In genomic region chr20:61950631-61951010, GRCh38 we compare ENCODE assay signal across 21 cellular contexts.
"Had no signal": no experiment of that assay in that cellular context is flagged by ENCODE, and none has a peak within 500 bp of the region (broad histone marks: within the 10 kb centered on the region; RNA-seq: fewer than 3 reads in every experiment).

No MANE protein-coding gene starts in this region.

- DNase-seq: activated CD4-positive, alpha-beta T cell treated with anti-CD3 and anti-CD28 coated beads, Interleukin-2, amount 10 ng/mL, durations not matched to agents 24 days and 14 days; activated CD8-positive, alpha-beta memory T cell treated with anti-CD3 and anti-CD28 coated beads, Interleukin-2, amount 50 U/mL, for 4 hours; activated naive CD4-positive, alpha-beta T cell treated with anti-CD3 and anti-CD28 coated beads for 36 hours; activated naive CD8-positive, alpha-beta T cell treated with anti-CD3 and anti-CD28 coated beads, Interleukin-2, amount 10 ng/mL, durations not matched to agents 7 days and 5 days; activated T-cell treated with anti-CD3 and anti-CD28 coated beads, Interleukin-2, amount 50 U/mL, for 48 hours; amniotic stem cell; colonic mucosa; esophagus squamous epithelium; islet precursor cell; stimulated activated CD4-positive, alpha-beta T cell treated with anti-CD3 and anti-CD28 coated beads, Interleukin-12 subunit alpha, Interleukin-12 subunit beta, amount 100 ng/mL, for 4 hours; stimulated activated CD4-positive, alpha-beta T cell treated with anti-CD3 and anti-CD28 coated beads, Interleukin-4, amount 100 ng/mL, for 4 hours had no signal

- H3K27ac ChIP-seq: breast epithelium, colonic mucosa, dorsolateral prefrontal cortex, esophagus squamous epithelium, gastrocnemius medialis, prostate gland, tibial artery had no signal

- ATAC-seq: activated CD4-positive, CD25-positive, alpha-beta regulatory T cell treated with anti-CD3 and anti-CD28 coated beads, Interleukin-2, amount 50 U/mL, for 24 hours; gastrocnemius medialis; naive thymus-derived CD4-positive, alpha-beta T cell had no signal

- H3K9me3 Mint-ChIP-seq: activated CD4-positive, alpha-beta T cell treated with anti-CD3 and anti-CD28 coated beads, Interleukin-2, amount 10 ng/mL, durations not matched to agents 24 days and 14 days; activated naive CD4-positive, alpha-beta T cell treated with anti-CD3 and anti-CD28 coated beads for 36 hours; neural crest cell; stimulated activated naive CD8-positive, alpha-beta T cell treated with anti-CD3 and anti-CD28 coated beads, Interleukin-15, Interleukin-2, amounts not matched to agents 100 ng/mL and 50 ng/mL, for 24 hours had no signal

- H3K4me1 Mint-ChIP-seq: activated CD4-positive, alpha-beta T cell treated with anti-CD3 and anti-CD28 coated beads, Interleukin-2, amount 10 ng/mL, durations not matched to agents 24 days and 14 days; activated naive CD8-positive, alpha-beta T cell treated with anti-CD3 and anti-CD28 coated beads, Interleukin-2, amount 10 ng/mL, durations not matched to agents 7 days and 5 days had no signal

- H3K9me3 ChIP-seq: breast epithelium, colonic mucosa, esophagus squamous epithelium, gastrocnemius medialis, prostate gland, tibial artery had no signal

- H3K4me3 Mint-ChIP-seq: activated CD4-positive, alpha-beta T cell treated with anti-CD3 and anti-CD28 coated beads, Interleukin-2, amount 10 ng/mL, durations not matched to agents 24 days and 14 days; activated naive CD4-positive, alpha-beta T cell treated with anti-CD3 and anti-CD28 coated beads for 36 hours; activated naive CD8-positive, alpha-beta T cell treated with anti-CD3 and anti-CD28 coated beads, Interleukin-2, amount 10 ng/mL, durations not matched to agents 7 days and 5 days; naive thymus-derived CD4-positive, alpha-beta T cell; neural crest cell; stimulated activated naive CD8-positive, alpha-beta T cell treated with anti-CD3 and anti-CD28 coated beads, Interleukin-15, Interleukin-2, amounts not matched to agents 100 ng/mL and 50 ng/mL, for 24 hours had no signal

- H3K36me3 ChIP-seq: breast epithelium, colonic mucosa, esophagus squamous epithelium, gastrocnemius medialis, prostate gland, tibial artery had no signal

- H3K27ac Mint-ChIP-seq: activated CD4-positive, alpha-beta T cell treated with anti-CD3 and anti-CD28 coated beads, Interleukin-2, amount 10 ng/mL, durations not matched to agents 24 days and 14 days; activated naive CD4-positive, alpha-beta T cell treated with anti-CD3 and anti-CD28 coated beads for 36 hours; activated naive CD8-positive, alpha-beta T cell treated with anti-CD3 and anti-CD28 coated beads, Interleukin-2, amount 10 ng/mL, durations not matched to agents 7 days and 5 days; naive thymus-derived CD4-positive, alpha-beta T cell; stimulated activated naive CD8-positive, alpha-beta T cell treated with anti-CD3 and anti-CD28 coated beads, Interleukin-15, Interleukin-2, amounts not matched to agents 100 ng/mL and 50 ng/mL, for 24 hours had no signal

- H3K4me1 ChIP-seq: breast epithelium, colonic mucosa, esophagus squamous epithelium, gastrocnemius medialis, prostate gland, tibial artery had no signal

- H3K4me3 ChIP-seq: breast epithelium, colonic mucosa, dorsolateral prefrontal cortex, esophagus squamous epithelium, gastrocnemius medialis, lung, prostate gland, tibial artery had no signal

- H3K27me3 ChIP-seq: colonic mucosa, gastrocnemius medialis had no signal

- H3K36me3 Mint-ChIP-seq: activated naive CD8-positive, alpha-beta T cell treated with anti-CD3 and anti-CD28 coated beads, Interleukin-2, amount 10 ng/mL, durations not matched to agents 7 days and 5 days had no signal
